Comparison of ENCODE assay signal across 25 cellular contexts in genomic region chr20:831251-831650, GRCh38. TPM values are rescaled to one million over a fixed set of nuclear protein-coding genes. Genes with fewer than 3 reads are reported as not detected.
DNase-seq lines count a peak whose midpoint lies in the region; ATAC-seq and TF ChIP-seq lines count a peak whose summit lies in the region.
"Had no signal": no experiment of that assay in that cellular context is flagged by ENCODE, and none has a peak within 500 bp of the region (broad histone marks: within the 10 kb centered on the region; RNA-seq: fewer than 3 reads in every experiment).

No MANE protein-coding gene starts in this region.

- H4K5ac ChIP-seq in H9 (ENCODE audit: insufficient read length, low read depth, low read length), result no peak overlapping the region

- no peak overlapping the region for H3K4me3 Mint-ChIP-seq in H9
- H3K4me3 Mint-ChIP-seq: CD14-positive monocyte; CD4-positive, alpha-beta T cell; CD8-positive, alpha-beta memory T cell had no signal

- H4K91ac ChIP-seq in H9 (ENCODE audit: insufficient read length, low read depth, low read length), result no peak overlapping the region

- H3K4me3 ChIP-seq in heart right ventricle (no peak overlapping the region), KMS-11 (IDR thresholded peaks at IDR 0.05; ENCODE audit: insufficient read depth, low read depth, low read length) (no peak overlapping the region), parathyroid adenoma (ENCODE audit: low read depth, low read length) (no peak overlapping the region)
- H3K4me3 ChIP-seq: A549; BLaER1 treated with 17β-estradiol and CSF1 and Interleukin-3, amounts not matched to agents 10 nM and 100 nM; GM12878; GM23248 had no signal

- H3K79me1 ChIP-seq in H9 (ENCODE audit: insufficient read depth, low read depth, low read length, poor library complexity, severe bottlenecking), result no peaks in the 10 kb centered on the region

- no peaks in the 10 kb centered on the region; a peak in 1 of 5 replicates for H3K9me3 Mint-ChIP-seq in H9
- H3K9me3 Mint-ChIP-seq: CD4-positive, alpha-beta T cell; CD8-positive, alpha-beta memory T cell had no signal

- no peak overlapping the region for H4K8ac ChIP-seq in H9 (replicated peaks; ENCODE audit: insufficient read length, low read depth, low read length)

- H3K4me1 ChIP-seq in heart right ventricle, result peaks cover 8 to 44% (median 25%) of the 10 kb centered on the region in 9 donors
- H3K4me1 ChIP-seq in KMS-11 (ENCODE audit: low read depth, poor library complexity, severe bottlenecking), result peaks cover 81% of the 10 kb centered on the region
- peaks cover 32% of the 10 kb centered on the region for H3K4me1 ChIP-seq in parathyroid adenoma
- H3K4me1 ChIP-seq in H9 (ENCODE audit: insufficient read depth, low read length), result no peaks in the 10 kb centered on the region
- H3K4me1 ChIP-seq: BE2C had no signal

- H3K27me3 Mint-ChIP-seq in H9 (ENCODE audit: low read depth), result peaks cover 14% of the 10 kb centered on the region
- H3K27me3 Mint-ChIP-seq: CD4-positive, alpha-beta T cell; CD8-positive, alpha-beta memory T cell had no signal

- no peaks in the 10 kb centered on the region for H4K20me1 ChIP-seq in KMS-11 (ENCODE audit: insufficient read depth)
- H4K20me1 ChIP-seq in H9 (ENCODE audit: control insufficient read depth, insufficient read depth, insufficient read length), result no peaks in the 10 kb centered on the region

- no peaks in the 10 kb centered on the region for H3K27me3 ChIP-seq in heart right ventricle
- H3K27me3 ChIP-seq in KMS-11 (ENCODE audit: insufficient read depth, low read depth), result no peaks in the 10 kb centered on the region
- no peaks in the 10 kb centered on the region for H3K27me3 ChIP-seq in parathyroid adenoma (ENCODE audit: control insufficient read depth, insufficient read depth, low read length)
- H3K27me3 ChIP-seq in H9 (ENCODE audit: insufficient read depth, low read length), result peaks cover 4% of the 10 kb centered on the region; the same call in 1 of the 2 replicates
- H3K27me3 ChIP-seq: BE2C; BLaER1 treated with 17β-estradiol and CSF1 and Interleukin-3, amounts not matched to agents 10 nM and 100 nM had no signal

- H3K27ac Mint-ChIP-seq in H9, result no peak overlapping the region
- H3K27ac Mint-ChIP-seq: CD4-positive, alpha-beta T cell had no signal

- TF ChIP-seq CTCF in heart right ventricle (IDR thresholded peaks at IDR 0.05) (no peak), KMS-11 (conservative IDR thresholded peaks at IDR 0.05; ENCODE audit: low read depth, low read length) (no peak), parathyroid adenoma (IDR thresholded peaks at IDR 0.05) (no peak), H9 (conservative IDR thresholded peaks at IDR 0.05) (no peak)

- H3K18ac ChIP-seq in H9 (ENCODE audit: insufficient read length, low read depth, low read length), result no peak overlapping the region

- peaks cover 7% of the 10 kb centered on the region for H3K23me2 ChIP-seq in H9 (ENCODE audit: insufficient read length, low read depth, low read length, poor library complexity, severe bottlenecking)

- H2AK5ac ChIP-seq in H9 (ENCODE audit: insufficient read length, low read length), result no peak overlapping the region

- H2AFZ ChIP-seq in KMS-11 (ENCODE audit: low read depth) (no peak overlapping the region), parathyroid adenoma (no peak overlapping the region), H9 (ENCODE audit: low read length) (no peak overlapping the region)
- H2AFZ ChIP-seq: GM23248 had no signal

- H3K14ac ChIP-seq in H9 (ENCODE audit: insufficient read depth, low read length), result no peak overlapping the region

- no peak overlapping the region for H2BK15ac ChIP-seq in H9 (ENCODE audit: low read depth, low read length)

- intact Hi-C loops in left cardiac atrium (cut with DNase I) (no loop called here), heart right ventricle (cut with DNase I) (loop anchor here in 1 of 10 donors (10.0 kb wide), 1 partner anchor 284 kb away; the partner anchor contains the start of gene PSMF1)

- no peak overlapping the region for H2BK120ac ChIP-seq in H9 (ENCODE audit: low read depth, low read length, poor library complexity, severe bottlenecking)

- H3K27ac ChIP-seq in heart right ventricle, result no peak overlapping the region
- peak overlapping the region; percentile 97 for H3K27ac ChIP-seq in KMS-11
- peak overlapping the region; percentile 45 for H3K27ac ChIP-seq in parathyroid adenoma
- H3K27ac ChIP-seq in H9 (ENCODE audit: insufficient read length, low read depth, low read length), result no peak overlapping the region
- H3K27ac ChIP-seq: A549 had no signal

- H2BK5ac ChIP-seq in H9 (ENCODE audit: insufficient read length, low read length), result no peak overlapping the region

- DNase-seq in left cardiac atrium (peak; percentile 0), heart right ventricle (no peak), hippocampal formation (lab: John Stamatoyannopoulos, UW) (no peak), H9 (no peak)
- DNase-seq in stimulated activated CD8-positive, alpha-beta memory T cell treated with anti-CD3 and anti-CD28 coated beads, Interleukin-4, amount 100 ng/mL, for 48 hours, result peak; percentile 7
- no peak for DNase-seq in activated CD4-positive, alpha-beta T cell treated with anti-CD3 and anti-CD28 coated beads for 1 hour
- DNase-seq: 8988T; ACHN; AML-193; BE2C; CD4-positive, alpha-beta T cell; CD8-positive, alpha-beta memory T cell; DMS 273 treated with DMSO at 0.1 percent for 48 hours; DMS79; EL; GDM1; GM23248; H7 had no signal

- peaks cover 24% of the 10 kb centered on the region for H3K79me2 ChIP-seq in KMS-11 (ENCODE audit: insufficient read depth, low read depth)
- peaks cover 6% of the 10 kb centered on the region for H3K79me2 ChIP-seq in parathyroid adenoma
- no peaks in the 10 kb centered on the region for H3K79me2 ChIP-seq in H9 (ENCODE audit: insufficient read depth, low read length)

- H3K36me3 ChIP-seq in heart right ventricle, result no peaks in the 10 kb centered on the region
- no peaks in the 10 kb centered on the region for H3K36me3 ChIP-seq in KMS-11 (ENCODE audit: insufficient read depth)
- H3K36me3 ChIP-seq in parathyroid adenoma (ENCODE audit: control insufficient read depth, insufficient read depth, low read length), result no peaks in the 10 kb centered on the region
- H3K36me3 ChIP-seq: BE2C; BLaER1 treated with 17β-estradiol and CSF1 and Interleukin-3, amounts not matched to agents 10 nM and 100 nM had no signal

- H3K9me3 ChIP-seq in heart right ventricle (no peaks in the 10 kb centered on the region), parathyroid adenoma (ENCODE audit: control insufficient read depth, low read length) (no peaks in the 10 kb centered on the region), H9 (ENCODE audit: control insufficient read depth, low read depth, low read length) (no peaks in the 10 kb centered on the region)
- H3K9me3 ChIP-seq: A549, BE2C had no signal

- no peak overlapping the region for H3K23ac ChIP-seq in H9 (ENCODE audit: insufficient read length, low read depth, low read length)

- no peaks in the 10 kb centered on the region; a peak in 1 of 7 replicates for H3K36me3 Mint-ChIP-seq in H9 (ENCODE audit: insufficient read depth in 1 of 3, low read depth in 3 of 3)

- H3T11ph ChIP-seq in H9 (ENCODE audit: low read length), result no peak overlapping the region

- no peak overlapping the region for H3K4ac ChIP-seq in H9 (ENCODE audit: low read depth, low read length)

- peaks cover 20% of the 10 kb centered on the region in 2 experiments for H3K4me1 Mint-ChIP-seq in H9

- H3K56ac ChIP-seq in H9 (ENCODE audit: insufficient read length, low read depth, low read length), result no peak overlapping the region

- no peak overlapping the region for H2BK12ac ChIP-seq in H9 (ENCODE audit: insufficient read length, low read depth, low read length)

- no peak for ATAC-seq in left cardiac atrium
- no peak for ATAC-seq in heart right ventricle
- ATAC-seq: A549, GM12878, HCT116 had no signal

- no peak overlapping the region for H2BK20ac ChIP-seq in H9 (ENCODE audit: low read depth, low read length, poor library complexity, severe bottlenecking)

- 87 to 96% methylated on average over 3 of the region's 3 CpGs for WGBS in heart right ventricle, 2 donors
- WGBS in H9 (ENCODE audit: extremely low coverage, insufficient read length, low lambda C conversion rate), result no CpG with 5 or more reads among the region's 3 CpGs

- H3K4me2 ChIP-seq in KMS-11 (peak overlapping the region; percentile 37), parathyroid adenoma (ENCODE audit: low read length) (no peak overlapping the region), H9 (ENCODE audit: insufficient read depth, insufficient read length, low read length) (no peak overlapping the region)
- H3K4me2 ChIP-seq: A549 had no signal

- peak overlapping the region; percentile 7; the same call in 1 of the 2 replicates for H3K9ac ChIP-seq in KMS-11
- no peak overlapping the region for H3K9ac ChIP-seq in parathyroid adenoma
- H3K9ac ChIP-seq in H9 (ENCODE audit: extremely low read depth, insufficient read length, low read length), result no peak overlapping the region
- H3K9ac ChIP-seq: BLaER1 treated with 17β-estradiol and CSF1 and Interleukin-3, amounts not matched to agents 10 nM and 100 nM had no signal

RNA-seq across cellular contexts. Expression of gene FAM110A, which starts 2.3 kb away (rescaled TPM):
- total RNA-seq in left cardiac atrium (1 to 10 TPM; 4.0 to 4.4 TPM), heart right ventricle (1 to 10 TPM in 9 of 10 donors, under 1 TPM in 1; 0.99 to 5.9 (median 1.9) TPM), H9 (2021) (10.3 and 11.5 TPM in 2 replicates)
- polyA plus RNA-seq in heart right ventricle, result 1 to 10 TPM; 2.0 to 2.3 TPM

Comparison
In these comparisons a context has a peak if more than half of its experiments do, and no peak if none do; other contexts are left out.
1. DNase-seq: peak in left cardiac atrium (single experiment) and stimulated activated CD8-positive, alpha-beta memory T cell treated with anti-CD3 and anti-CD28 coated beads, Interleukin-4, amount 100 ng/mL, for 48 hours (single experiment); none in heart right ventricle (0 of 2), hippocampal formation (0 of 2), activated CD4-positive, alpha-beta T cell treated with anti-CD3 and anti-CD28 coated beads for 1 hour (single experiment) and H9 (single experiment).
2. H3K27ac ChIP-seq: peak in KMS-11 (single experiment) and parathyroid adenoma (single experiment); none in heart right ventricle (0 of 10) and H9 (single experiment).